ENCODE assay signal across 7 cellular contexts in the genomic region with DNA sequence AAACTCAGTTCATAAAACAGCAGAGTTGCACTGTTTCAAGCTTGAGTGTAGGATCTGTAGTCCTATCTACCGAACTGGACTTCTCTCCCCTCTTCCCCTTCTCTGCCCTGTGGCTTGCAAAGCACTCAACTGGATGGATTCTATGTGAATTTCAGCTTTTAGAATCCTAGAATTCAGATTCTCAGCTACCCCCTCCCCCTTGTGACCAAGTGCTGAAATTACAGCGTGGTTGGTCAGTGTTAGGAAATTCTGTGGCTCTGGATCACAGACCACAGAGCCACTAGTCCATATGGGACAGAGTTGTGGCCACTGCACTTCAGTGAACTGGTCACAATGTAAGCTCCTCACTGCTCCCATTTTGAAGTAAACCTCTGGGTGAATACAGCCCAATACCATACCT.
DNase-seq lines count a peak whose midpoint lies in the region; TF ChIP-seq lines count a peak whose summit lies in the region.

No MANE protein-coding gene starts in this region.

- in situ Hi-C loops in brain microvascular endothelial cell (cut with HindIII; ENCODE audit: low pct_ligation_motif_present, low sequenced_read_pairs) = no loop called here

- no peaks in the 10 kb centered on the region for H3K36me3 Mint-ChIP-seq in osteocyte (ENCODE audit: unreplicated experiment)
- no peaks in the 10 kb centered on the region for H3K36me3 Mint-ChIP-seq in T-helper 2 cell treated with Interferon-gamma antibody and Interleukin-4, amounts not matched to agents 5 μg/mL and 100 μg/mL, for 36 hours (ENCODE audit: low read depth)

- no peaks in the 10 kb centered on the region for H3K9me3 Mint-ChIP-seq in osteocyte (ENCODE audit: unreplicated experiment)
- H3K9me3 Mint-ChIP-seq in T-helper 2 cell treated with Interferon-gamma antibody and Interleukin-4, amounts not matched to agents 5 μg/mL and 100 μg/mL, for 36 hours = no peaks in the 10 kb centered on the region

- H3K36me3 ChIP-seq in brain microvascular endothelial cell (replicated peaks) = no peaks in the 10 kb centered on the region

- no peaks in the 10 kb centered on the region for H3K27me3 ChIP-seq in brain microvascular endothelial cell (replicated peaks)

- H3K27ac Mint-ChIP-seq in osteocyte (ENCODE audit: unreplicated experiment) = no peak overlapping the region
- H3K27ac Mint-ChIP-seq in T-helper 2 cell treated with Interferon-gamma antibody and Interleukin-4, amounts not matched to agents 5 μg/mL and 100 μg/mL, for 36 hours = no peak overlapping the region

- no peaks in the 10 kb centered on the region for H3K27me3 Mint-ChIP-seq in osteocyte (ENCODE audit: unreplicated experiment)
- H3K27me3 Mint-ChIP-seq in T-helper 2 cell treated with Interferon-gamma antibody and Interleukin-4, amounts not matched to agents 5 μg/mL and 100 μg/mL, for 36 hours (ENCODE audit: low read depth) = no peaks in the 10 kb centered on the region

- no peak for DNase-seq in brain microvascular endothelial cell
- no peak for DNase-seq in osteocyte (ENCODE audit: extremely low spot score, unreplicated experiment)
- no peak for DNase-seq in mesenteric fat pad (ENCODE audit: low spot score)
- DNase-seq in T-helper 2 cell treated with Interferon-gamma antibody and Interleukin-4, amounts not matched to agents 5 μg/mL and 100 μg/mL, for 36 hours (ENCODE audit: low spot score) = no peak
- no peak for DNase-seq in GF-D8 (lab: John Stamatoyannopoulos, UW)

- no peak overlapping the region for H3K27ac ChIP-seq in brain microvascular endothelial cell

- no peak overlapping the region for H3K4me3 ChIP-seq in brain microvascular endothelial cell (ENCODE audit: low read depth, low read length)

- TF ChIP-seq CTCF in GM12872 (IDR thresholded peaks at IDR 0.05; ENCODE audit: insufficient read depth, low read depth, low read length) = peak; percentile 51; the same call in 2 of the 3 replicates
- TF ChIP-seq CTCF in LNCAP (IDR thresholded peaks at IDR 0.05) = peak; percentile 53
- TF ChIP-seq CTCF in brain microvascular endothelial cell (IDR thresholded peaks at IDR 0.05; ENCODE audit: low read depth, low read length, missing control alignments) = peak; percentile 48
- TF ChIP-seq CTCF in osteocyte (IDR thresholded peaks at IDR 0.05) = peak; percentile 35

- H3K4me1 Mint-ChIP-seq in osteocyte (ENCODE audit: unreplicated experiment) = no peaks in the 10 kb centered on the region
- H3K4me1 Mint-ChIP-seq in T-helper 2 cell treated with Interferon-gamma antibody and Interleukin-4, amounts not matched to agents 5 μg/mL and 100 μg/mL, for 36 hours (ENCODE audit: low read depth) = no peaks in the 10 kb centered on the region

- no peak overlapping the region for H3K4me3 Mint-ChIP-seq in osteocyte (ENCODE audit: unreplicated experiment)
- H3K4me3 Mint-ChIP-seq in T-helper 2 cell treated with Interferon-gamma antibody and Interleukin-4, amounts not matched to agents 5 μg/mL and 100 μg/mL, for 36 hours = no peak overlapping the region
